In the genomic region with DNA sequence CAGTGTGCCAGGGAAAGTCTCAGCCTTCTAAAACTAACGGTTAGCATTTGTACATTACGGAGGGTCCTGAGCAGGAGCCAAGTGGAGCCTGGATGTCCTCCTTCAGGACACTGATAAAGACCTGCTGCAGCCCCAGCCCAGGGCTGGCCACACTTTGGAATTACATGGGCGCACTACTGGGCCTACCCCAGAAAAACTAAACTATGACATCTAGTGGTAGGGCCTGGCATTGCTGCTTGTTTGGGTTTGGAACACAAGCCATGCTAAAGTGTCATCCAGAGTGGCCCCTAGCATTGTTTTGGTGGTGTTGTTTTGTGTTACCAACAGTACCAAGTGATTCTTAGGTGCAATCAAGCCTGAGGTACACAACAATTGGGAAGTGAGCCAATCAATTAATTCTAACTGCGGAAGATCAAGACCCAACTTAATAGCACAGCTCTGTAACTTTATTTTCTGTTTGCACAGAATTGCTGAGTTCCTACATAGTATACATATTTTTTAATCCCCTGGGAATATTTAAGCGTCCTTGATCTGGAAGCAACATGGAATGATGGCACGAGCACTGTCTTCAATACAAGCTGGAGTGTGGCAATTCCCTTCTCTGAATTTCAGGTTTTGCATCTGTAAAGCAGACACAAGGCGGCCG, we compare ENCODE assay signal across 8 cellular contexts.
DNase-seq lines count a peak whose midpoint lies in the region; ATAC-seq and TF ChIP-seq lines count a peak whose summit lies in the region.

No MANE protein-coding gene starts in this region.

- ATAC-seq in foreskin keratinocyte (peak; percentile 74), GM18519 (IDR thresholded peaks at IDR 0.05; ENCODE audit: low FRiP score, unreplicated experiment) (no peak)

- no peaks in the 10 kb centered on the region for H3K9me2 ChIP-seq in MM.1S (replicated peaks; ENCODE audit: insufficient read depth, low read length)

- no peaks in the 10 kb centered on the region for H3K4me1 Mint-ChIP-seq in activated CD4-positive, alpha-beta memory T cell treated with anti-CD3 and anti-CD28 coated beads for 36 hours (ENCODE audit: low read depth)
- H3K4me1 Mint-ChIP-seq in neural progenitor cell = peaks cover 41% of the 10 kb centered on the region

- TF ChIP-seq CTCF in AG04449 (IDR thresholded peaks at IDR 0.05; ENCODE audit: insufficient read depth, low read length, missing control alignments) (peak; percentile 91), MM.1S (IDR thresholded peaks at IDR 0.05; ENCODE audit: low read length) (peak; percentile 95), foreskin keratinocyte (conservative IDR thresholded peaks at IDR 0.05) (peak; percentile 78), neural progenitor cell (IDR thresholded peaks at IDR 0.05) (peak; percentile 86)

- H3K27ac ChIP-seq in MM.1S (ENCODE audit: low read length) = no peak overlapping the region
- no peak overlapping the region for H3K27ac ChIP-seq in foreskin keratinocyte
- no peak overlapping the region for H3K27ac ChIP-seq in neural progenitor cell

- H3K4me2 ChIP-seq in MM.1S (ENCODE audit: low read depth, low read length) = no peak overlapping the region
- no peak overlapping the region for H3K4me2 ChIP-seq in neural progenitor cell

- H3K36me3 ChIP-seq in MM.1S (replicated peaks; ENCODE audit: insufficient read depth, low read length) (no peaks in the 10 kb centered on the region), neural progenitor cell (no peaks in the 10 kb centered on the region)

- H3K4me3 ChIP-seq in AG04449 (ENCODE audit: low read depth, low read length) = no peak overlapping the region
- H3K4me3 ChIP-seq in MM.1S (ENCODE audit: low read length) = no peak overlapping the region
- no peak overlapping the region for H3K4me3 ChIP-seq in neural progenitor cell

- intact Hi-C loops in activated CD4-positive, alpha-beta memory T cell treated with anti-CD3 and anti-CD28 coated beads for 36 hours (cut with micrococcal nuclease) = no loop called here

- peaks cover 9% of the 10 kb centered on the region; the same call in 1 of the 2 replicates for H3K79me2 ChIP-seq in MM.1S (ENCODE audit: low read length)
- no peaks in the 10 kb centered on the region for H3K79me2 ChIP-seq in neural progenitor cell (ENCODE audit: low read depth)

- CTCF ChIA-PET in AG04449 (lab: Yijun Ruan, JAX) = interaction anchor here (0.7 to 3.4 kb wide), 21 partner anchors 9 to 284 kb away, joined by 3 to 42 read pairs (median 4); no protein-coding TSS in a partner anchor
- CTCF ChIA-PET in activated CD4-positive, alpha-beta memory T cell treated with anti-CD3 and anti-CD28 coated beads for 36 hours (lab: Charles Lee) = interaction anchor here (1.0 kb wide), 1 partner anchor 14 kb away, joined by 4 read pairs; no protein-coding TSS in a partner anchor

- H3K27me3 Mint-ChIP-seq in activated CD4-positive, alpha-beta memory T cell treated with anti-CD3 and anti-CD28 coated beads for 36 hours = no peaks in the 10 kb centered on the region
- peaks cover 2% of the 10 kb centered on the region for H3K27me3 Mint-ChIP-seq in neural progenitor cell (ENCODE audit: insufficient read depth, low read depth)

- H3K27me3 ChIP-seq in MM.1S (replicated peaks; ENCODE audit: insufficient read depth, low read length) (no peaks in the 10 kb centered on the region), foreskin keratinocyte (no peaks in the 10 kb centered on the region), neural progenitor cell (no peaks in the 10 kb centered on the region)

- no peaks in the 10 kb centered on the region for H3F3A ChIP-seq in MM.1S (ENCODE audit: insufficient read depth, low read length)
- H3F3A ChIP-seq in neural progenitor cell (ENCODE audit: low read depth) = no peaks in the 10 kb centered on the region

- H3K9me3 ChIP-seq in MM.1S (replicated peaks; ENCODE audit: insufficient read depth, low read length) = no peaks in the 10 kb centered on the region
- no peaks in the 10 kb centered on the region for H3K9me3 ChIP-seq in neural progenitor cell (ENCODE audit: low read depth)

- H2AFZ ChIP-seq in MM.1S (ENCODE audit: low read length) (no peak overlapping the region), neural progenitor cell (replicated peaks) (no peak overlapping the region)

- H3K9ac ChIP-seq in MM.1S (ENCODE audit: low read length) (no peak overlapping the region), neural progenitor cell (no peak overlapping the region)

- H3K27ac Mint-ChIP-seq in activated CD4-positive, alpha-beta memory T cell treated with anti-CD3 and anti-CD28 coated beads for 36 hours = no peak overlapping the region
- H3K27ac Mint-ChIP-seq in neural progenitor cell = peak overlapping the region; percentile 83

- H3K9me3 Mint-ChIP-seq in activated CD4-positive, alpha-beta memory T cell treated with anti-CD3 and anti-CD28 coated beads for 36 hours = no peaks in the 10 kb centered on the region
- H3K9me3 Mint-ChIP-seq in neural progenitor cell = no peaks in the 10 kb centered on the region

- POLR2A ChIA-PET in AG04449 (lab: Yijun Ruan, JAX) = no interaction called here
- POLR2A ChIA-PET in activated CD4-positive, alpha-beta memory T cell treated with anti-CD3 and anti-CD28 coated beads for 36 hours (lab: Charles Lee) = no interaction called here

- no peak for DNase-seq in AG04449 (ENCODE audit: low read depth, low spot score)
- DNase-seq in GM04503 (ENCODE audit: low read depth) = peak; percentile 8
- peak; percentile 72 for DNase-seq in MM.1S
- DNase-seq in activated CD4-positive, alpha-beta memory T cell treated with anti-CD3 and anti-CD28 coated beads for 36 hours = peak; percentile 32
- peak in 1 of 2 donors; percentile 11 for DNase-seq in foreskin keratinocyte
- peak; percentile 77 for DNase-seq in neural progenitor cell (ENCODE audit: low spot score)
- DNase-seq in cerebellar nuclear complex (lab: John Stamatoyannopoulos, UW) = no peak

- no peaks in the 10 kb centered on the region for H4K20me1 ChIP-seq in MM.1S (ENCODE audit: insufficient read depth, low read length)
- H4K20me1 ChIP-seq in neural progenitor cell (ENCODE audit: low read depth) = no peaks in the 10 kb centered on the region

- no peaks in the 10 kb centered on the region for H3K36me3 Mint-ChIP-seq in activated CD4-positive, alpha-beta memory T cell treated with anti-CD3 and anti-CD28 coated beads for 36 hours
- H3K36me3 Mint-ChIP-seq in neural progenitor cell = no peaks in the 10 kb centered on the region

- H3K4me1 ChIP-seq in MM.1S (ENCODE audit: low read length) (0 out of 2 replicates have a peak, but pooled peaks cover 3% of the 10 kb centered on the region), foreskin keratinocyte (no peaks in the 10 kb centered on the region), neural progenitor cell (no peaks in the 10 kb centered on the region)

- no peak overlapping the region for H3K4me3 Mint-ChIP-seq in activated CD4-positive, alpha-beta memory T cell treated with anti-CD3 and anti-CD28 coated beads for 36 hours
- H3K4me3 Mint-ChIP-seq in neural progenitor cell = no peak overlapping the region

Comparison
In these comparisons a context has a peak if more than half of its experiments do, and no peak if none do; other contexts are left out.
1. DNase-seq: peak in GM04503 (single experiment), MM.1S (single experiment), activated CD4-positive, alpha-beta memory T cell treated with anti-CD3 and anti-CD28 coated beads for 36 hours (single experiment) and neural progenitor cell (single experiment); none in AG04449 (single experiment) and cerebellar nuclear complex (0 of 2).
2. Peak in every context shown above with its lines, with median percentiles within 50 percentile points of each other: CTCF ChIP-seq.